In the genomic region with DNA sequence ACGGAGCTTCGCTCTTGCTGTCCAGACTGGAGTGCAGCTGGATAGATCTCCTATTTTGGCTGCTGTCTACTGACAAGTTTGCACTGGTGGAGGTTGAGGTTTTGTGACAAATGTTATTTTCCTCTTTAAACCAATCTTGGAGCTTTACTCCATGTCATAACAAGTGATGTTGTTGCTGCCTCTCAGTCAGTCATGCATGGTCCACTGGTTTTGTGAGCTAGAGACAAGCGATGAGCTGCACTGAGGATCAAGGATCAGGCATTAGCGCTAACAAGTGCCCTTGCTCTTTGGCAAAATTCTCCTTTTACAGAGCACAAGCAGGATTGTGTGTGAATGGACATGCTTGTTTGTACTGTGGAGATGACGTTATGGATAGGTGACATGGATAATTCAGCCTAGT, we compare ENCODE assay signal across 16 cellular contexts. TPM values are rescaled to one million over a fixed set of nuclear protein-coding genes. Genes with fewer than 3 reads are reported as not detected.
DNase-seq lines count a peak whose midpoint lies in the region; ATAC-seq and FAIRE-seq lines count a peak whose summit lies in the region.
"Had no signal": no experiment of that assay in that cellular context is flagged by ENCODE, and none has a peak within 500 bp of the region (broad histone marks: within the 10 kb centered on the region; RNA-seq: fewer than 3 reads in every experiment).

No MANE protein-coding gene starts in this region.

- FAIRE-seq in HTR-8/SVneo (lab: Jason Lieb, UNC), result no peak
- FAIRE-seq: keratinocyte had no signal

- H3K36me3 Mint-ChIP-seq in IgD-negative memory B cell, result peaks cover 3% of the 10 kb centered on the region

- peaks cover 36 to 49% (median 45%) of the 10 kb centered on the region in 3 donors for H3K4me1 Mint-ChIP-seq in IgD-negative memory B cell

- peak overlapping the region; percentile 95 to 100 (median 96) for H3K4me3 Mint-ChIP-seq in IgD-negative memory B cell

- ATAC-seq in GM18868 (IDR thresholded peaks at IDR 0.05; ENCODE audit: unreplicated experiment) (peak; percentile 34), GM18873 (IDR thresholded peaks at IDR 0.05; ENCODE audit: low FRiP score, unreplicated experiment) (no peak)
- ATAC-seq: activated T-cell treated with anti-CD3 and anti-CD28 coated beads, Interleukin-2, amount 50 U/mL, for 4 hours had no signal

- H3K27me3 Mint-ChIP-seq in IgD-negative memory B cell, result no peaks in the 10 kb centered on the region

- DNase-seq in DMS53 treated with DMSO at 0.1 percent for 48 hours (lab: John Stamatoyannopoulos, UW; ENCODE audit: unreplicated experiment) (peak; percentile 62), germinal center (ENCODE audit: low spot score) (peak; percentile 63), HTR-8/SVneo (ENCODE audit: insufficient read length, low spot score) (no peak), pons (ENCODE audit: low spot score) (no peak)
- DNase-seq in stimulated activated CD4-positive, alpha-beta T cell treated with anti-CD3 and anti-CD28 coated beads, Interleukin-15, amount 100 ng/mL, for 24 hours, result no peak
- DNase-seq: activated CD4-positive, alpha-beta T cell treated with anti-CD3 and anti-CD28 coated beads, Interleukin-2, amount 50 U/mL, for 1 hour; activated T-cell treated with anti-CD3 and anti-CD28 coated beads, Interleukin-2, amount 50 U/mL, for 4 hours; Calu3; cerebellar nuclear complex; GOT3; NCI-H82; SHP77 had no signal

- peak overlapping the region; percentile 98 to 99 (median 99) for H3K27ac Mint-ChIP-seq in IgD-negative memory B cell

- H3K9me3 Mint-ChIP-seq in IgD-negative memory B cell, result peaks cover 0 to 2% (median 0%) of the 10 kb centered on the region in 3 donors

RNA-seq across cellular contexts. Expression of a gene that starts 0.8 kb away (rescaled TPM):
- 78.7 TPM for polyA plus RNA-seq in IgD-negative memory B cell

Comparison
In these comparisons a context has a peak if more than half of its experiments do, and no peak if none do; other contexts are left out.
1. DNase-seq: peak in DMS53 treated with DMSO at 0.1 percent for 48 hours (single experiment) and germinal center (single experiment); none in stimulated activated CD4-positive, alpha-beta T cell treated with anti-CD3 and anti-CD28 coated beads, Interleukin-15, amount 100 ng/mL, for 24 hours (single experiment), HTR-8/SVneo (single experiment) and pons (single experiment).